In genomic region chr9:34048730-34049629, GRCh38 we compare ENCODE assay signal across 8 cellular contexts. TPM values are rescaled to one million over a fixed set of nuclear protein-coding genes. Genes with fewer than 3 reads are reported as not detected.
A peak's percentile ranks its signal among the peaks of the same experiment; 100 is the strongest.
DNase-seq lines count a peak whose midpoint lies in the region; ATAC-seq and TF ChIP-seq lines count a peak whose summit lies in the region.

UBAP2 (minus strand) TSS chr9:34048887; CDS start chr9:34017148, 31,739 bp downstream.

- H3K36me3 ChIP-seq in left ventricle myocardium inferior (no peaks in the 10 kb centered on the region), prostate gland (no peaks in the 10 kb centered on the region), urinary bladder (ENCODE audit: insufficient read depth) (no peaks in the 10 kb centered on the region)

- H3K27me3 ChIP-seq in left ventricle myocardium inferior (ENCODE audit: low read depth) (no peaks in the 10 kb centered on the region), prostate gland (replicated peaks; ENCODE audit: insufficient read depth) (no peaks in the 10 kb centered on the region)

- H3K27ac ChIP-seq in left ventricle myocardium inferior (replicated peaks): peak within 1 kb of the TSS; percentile 96
- peak within 1 kb of the TSS; percentile 89 to 96 for H3K27ac ChIP-seq in prostate gland
- peak within 1 kb of the TSS; percentile 93 for H3K27ac ChIP-seq in urinary bladder (ENCODE audit: low read depth)

- H3K4me1 ChIP-seq in left ventricle myocardium inferior (peaks cover 38% of the 10 kb centered on the region), prostate gland (replicated peaks) (peaks cover 10% of the 10 kb centered on the region), urinary bladder (ENCODE audit: insufficient read depth) (no peaks in the 10 kb centered on the region)

- peak; percentile 94 for TF ChIP-seq POLR2A in prostate gland (IDR thresholded peaks at IDR 0.05)

- H3K4me3 ChIP-seq in left ventricle myocardium inferior (peak within 1 kb of the TSS; percentile 99), prostate gland (peak within 1 kb of the TSS; percentile 70 to 75), urinary bladder (ENCODE audit: low read depth, low read length) (peak within 1 kb of the TSS; percentile 90)

- H3K9me3 ChIP-seq in left ventricle myocardium inferior (replicated peaks) (no peaks in the 10 kb centered on the region), prostate gland (no peaks in the 10 kb centered on the region)

- TF ChIP-seq CTCF in GM13976 (IDR thresholded peaks at IDR 0.05; ENCODE audit: borderline replicate concordance, control extremely low read depth, extremely low read depth, insufficient read depth, missing control alignments) (no peak), left ventricle myocardium inferior (IDR thresholded peaks at IDR 0.05; ENCODE audit: borderline replicate concordance) (no peak), prostate gland (IDR thresholded peaks at IDR 0.05) (peak in 2 of 4 experiments; percentile 14 to 23)

- intact Hi-C loops in T-helper 1 cell treated with Interleukin-12 subunit alpha and Interleukin-12 subunit beta and Interleukin-4 antibody, amounts not matched to agents 30 ng/mL and 1 ng/mL, for 36 hours (cut with micrococcal nuclease): loop anchor here (1.0 to 10.0 kb wide), 15 partner anchors 26 to 1778 kb away; partner anchors contain the start of genes B4GALT1, CCL27, DCAF12 and DNAI1
- intact Hi-C loops in left ventricle myocardium inferior (cut with micrococcal nuclease): no loop called here
- intact Hi-C loops in prostate gland (cut with DNase I): loop anchor here (10.0 kb wide), 1 partner anchor 234 kb away; the partner anchor contains the start of gene UBE2R2

- WGBS in prostate gland: 0% methylated on average over 70 of the region's 70 CpGs
- under 1% methylated on average over 70 of the region's 70 CpGs for WGBS in urinary bladder

- DNase-seq in GM13976 (ENCODE audit: low spot score) (peak; percentile 93), NCI-H146 treated with DMSO at 0.1 percent for 48 hours (lab: John Stamatoyannopoulos, UW; ENCODE audit: unreplicated experiment) (peak; percentile 98), amniotic stem cell (lab: John Stamatoyannopoulos, UW) (peak; percentile 97), left ventricle myocardium inferior (peak; percentile 97), prostate gland (ENCODE audit: low spot score) (peak; percentile 98)

- peak; percentile 73 for ATAC-seq in HG02870 (IDR thresholded peaks at IDR 0.05; ENCODE audit: unreplicated experiment)

- in situ Hi-C loops in GM13976 (cut with MboI; ENCODE audit: low sequenced_read_pairs, unreplicated experiment): no loop called here

RNA-seq across cellular contexts. Expression of gene UBAP2, which starts in this region (rescaled TPM):
- total RNA-seq in T-helper 1 cell treated with Interleukin-12 subunit alpha and Interleukin-12 subunit beta and Interleukin-4 antibody, amounts not matched to agents 30 ng/mL and 1 ng/mL, for 36 hours: 43.0 and 48.5 TPM in 2 replicates
- total RNA-seq in left ventricle myocardium inferior (26.4 TPM), prostate gland (10 to 100 TPM; 29.8 to 52.8 TPM), urinary bladder (51.0 TPM)
- polyA plus RNA-seq in urinary bladder: 16.4 TPM

Comparison
In these comparisons a context has a peak if more than half of its experiments do, and no peak if none do; other contexts are left out.
1. Peak in every context shown above with its lines: DNase-seq, ATAC-seq, H3K4me3 ChIP-seq and H3K27ac ChIP-seq.